ENCODE assay signal across 8 cellular contexts in the genomic region with DNA sequence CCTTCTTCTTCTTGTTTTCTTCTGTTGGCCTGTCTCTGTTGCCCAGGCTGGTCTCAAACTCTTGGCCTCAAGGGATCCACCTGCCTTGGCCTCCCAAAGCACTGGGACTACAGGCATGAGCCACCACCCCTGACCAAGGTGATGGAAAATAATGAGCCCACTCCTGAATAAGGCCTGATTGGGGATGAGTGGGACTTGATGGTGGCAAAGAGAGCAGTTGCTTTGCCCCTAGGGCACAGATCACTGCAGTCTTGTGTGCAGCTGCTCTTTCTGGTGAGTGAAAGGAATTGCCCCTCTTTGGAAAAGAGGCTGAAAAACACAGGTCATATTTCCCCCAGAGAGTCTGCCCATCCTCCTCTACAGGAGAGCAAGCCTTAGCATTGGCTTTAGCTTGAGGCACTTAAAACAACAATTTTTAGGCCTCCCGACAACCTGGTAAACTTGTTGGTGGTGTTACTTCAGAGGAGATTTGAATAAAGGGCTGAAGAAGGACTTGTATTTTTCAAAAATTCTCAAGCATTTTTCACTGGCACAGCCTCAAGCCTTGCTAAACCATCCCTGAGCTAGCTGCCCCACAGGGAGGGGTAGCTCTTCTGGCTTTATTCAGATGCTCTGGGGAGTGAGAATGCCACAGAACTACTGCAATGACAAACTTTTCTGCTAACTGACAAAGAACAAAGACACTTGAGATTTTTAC. TPM values are rescaled to one million over a fixed set of nuclear protein-coding genes. Genes with fewer than 3 reads are reported as not detected.
DNase-seq lines count a peak whose midpoint lies in the region; ATAC-seq and TF ChIP-seq lines count a peak whose summit lies in the region.

No MANE protein-coding gene starts in this region.

- DNase-seq in DMS79 treated with DMSO at 0.1 percent for 48 hours (lab: John Stamatoyannopoulos, UW) (peak; percentile 13), adipocyte (ENCODE audit: low read depth) (peak; percentile 77), nephron progenitor cell (no peak), SKM-1 treated with dmso at 0.1 percent for 144 hours (lab: John Stamatoyannopoulos, UW; ENCODE audit: unreplicated experiment) (no peak), caudate nucleus (lab: John Stamatoyannopoulos, UW) (no peak)

- H3K36me3 ChIP-seq in Loucy (ENCODE audit: insufficient read depth, low read length) (no peaks in the 10 kb centered on the region), adipocyte (ENCODE audit: control insufficient read depth, insufficient read depth, low read length, severe bottlenecking) (no peaks in the 10 kb centered on the region)

- no peaks in the 10 kb centered on the region for H3K9me2 ChIP-seq in Loucy (replicated peaks; ENCODE audit: low read depth, low read length)

- H3K27me3 Mint-ChIP-seq in nephron progenitor cell (ENCODE audit: low read depth, poor library complexity) = peaks cover 20% of the 10 kb centered on the region

- no peak overlapping the region for H3K4me3 Mint-ChIP-seq in nephron progenitor cell

- no peak overlapping the region for H3K4me3 ChIP-seq in Loucy (ENCODE audit: low read length, poor library complexity, severe bottlenecking)
- H3K4me3 ChIP-seq in adipocyte (ENCODE audit: low read length) = no peak overlapping the region

- no peaks in the 10 kb centered on the region for H3K27me3 ChIP-seq in Loucy (ENCODE audit: insufficient read depth, low read length, poor library complexity, severe bottlenecking)
- no peaks in the 10 kb centered on the region for H3K27me3 ChIP-seq in adipocyte (replicated peaks; ENCODE audit: control insufficient read depth, insufficient read depth, low read length)

- H4K20me1 ChIP-seq in Loucy (ENCODE audit: insufficient read depth, low read length, poor library complexity, severe bottlenecking) = no peaks in the 10 kb centered on the region

- H3K9me3 ChIP-seq in Loucy (ENCODE audit: insufficient read depth, low read depth, low read length) (no peaks in the 10 kb centered on the region), adipocyte (ENCODE audit: control insufficient read depth, low read length) (no peaks in the 10 kb centered on the region)

- ATAC-seq in HG03457 (IDR thresholded peaks at IDR 0.05; ENCODE audit: unreplicated experiment) = no peak
- no peak for ATAC-seq in esophagus mucosa

- peaks cover 44% of the 10 kb centered on the region for H3K4me1 Mint-ChIP-seq in nephron progenitor cell

- H3K9ac ChIP-seq in Loucy (ENCODE audit: low read depth, low read length, poor library complexity, severe bottlenecking) = peak overlapping the region; percentile 53
- H3K9ac ChIP-seq in adipocyte (ENCODE audit: low read length) = no peak overlapping the region

- H3K79me2 ChIP-seq in Loucy (ENCODE audit: insufficient read depth, low read length) = no peaks in the 10 kb centered on the region

- H3K27ac Mint-ChIP-seq in nephron progenitor cell = peak overlapping the region; percentile 42

- peak overlapping the region; percentile 21 for H3K4me2 ChIP-seq in Loucy (ENCODE audit: low read depth, low read length, poor library complexity, severe bottlenecking)

- no peak overlapping the region for H3K27ac ChIP-seq in caudate nucleus (ENCODE audit: low read depth, low read length)

- H3K4me1 ChIP-seq in Loucy (ENCODE audit: insufficient read depth, low read length, poor library complexity, severe bottlenecking) (peaks cover 54% of the 10 kb centered on the region), adipocyte (ENCODE audit: control insufficient read depth, insufficient read depth, low read length) (peaks cover 25% of the 10 kb centered on the region)

- no peaks in the 10 kb centered on the region for H3K36me3 Mint-ChIP-seq in nephron progenitor cell (ENCODE audit: low read depth)

- TF ChIP-seq CTCF in Loucy (conservative IDR thresholded peaks at IDR 0.05; ENCODE audit: low read length) (no peak), nephron progenitor cell (IDR thresholded peaks at IDR 0.05) (no peak)

- no peaks in the 10 kb centered on the region for H3K9me3 Mint-ChIP-seq in nephron progenitor cell

- peak overlapping the region; percentile 13; the same call in 1 of the 2 replicates for H2AFZ ChIP-seq in Loucy (ENCODE audit: low read length)

- peaks cover 20% of the 10 kb centered on the region for H3F3A ChIP-seq in Loucy (ENCODE audit: low read depth)

RNA-seq across cellular contexts. Expression of a gene that starts 6.1 kb away (rescaled TPM):
- total RNA-seq in esophagus mucosa = 9.6 TPM

RNA-seq across cellular contexts. Expression of a gene that starts 30.0 kb away (rescaled TPM):
- not detected for total RNA-seq in esophagus mucosa

RNA-seq across cellular contexts. Expression of a gene that starts 43.5 kb away (rescaled TPM):
- 41.2 TPM for total RNA-seq in esophagus mucosa

RNA-seq across cellular contexts. Expression of a gene that starts 44.5 kb away (rescaled TPM):
- total RNA-seq in esophagus mucosa = 5.0 TPM

RNA-seq across cellular contexts. Expression of a gene that starts 51.1 kb away (rescaled TPM):
- 59.1 TPM for total RNA-seq in esophagus mucosa

Comparison
In these comparisons a context has a peak if more than half of its experiments do, and no peak if none do; other contexts are left out.
1. DNase-seq: peak in DMS79 treated with DMSO at 0.1 percent for 48 hours (single experiment) and adipocyte (single experiment); none in nephron progenitor cell (single experiment), SKM-1 treated with dmso at 0.1 percent for 144 hours (single experiment) and caudate nucleus (0 of 61).